Comparison of ENCODE assay signal across 1 cellular context in genomic region chr19:50663280-50663790, GRCh38.
TF ChIP-seq lines count a peak whose summit lies in the region.

No MANE protein-coding gene starts in this region.

TF ChIP-seq in K562, 482 proteins besides CTCF, POLR2A, EP300 and RAD21:
- TF ChIP-seq RBM25 (IDR thresholded peaks at IDR 0.05; ENCODE audit: low read depth, low read length, severe bottlenecking): peak; percentile 71
- no peak for TF ChIP-seq DDX20 (tag; IDR thresholded peaks at IDR 0.05; ENCODE audit: low read depth)
- no peak for TF ChIP-seq ZNF561 (CRISPR knock-in tag; conservative IDR thresholded peaks at IDR 0.05)
- no peak for TF ChIP-seq SMARCA5 (IDR thresholded peaks at IDR 0.05)
- TF ChIP-seq POLR3G (IDR thresholded peaks at IDR 0.05; ENCODE audit: extremely low read depth, insufficient read length, insufficient replicate concordance): no peak
- TF ChIP-seq KDM5B (IDR thresholded peaks at IDR 0.05; ENCODE audit: insufficient replicate concordance, low read depth, low read length): peak; percentile 33
- TF ChIP-seq BCOR (IDR thresholded peaks at IDR 0.05): 0 out of 2 replicates have a peak, but pooled peaks have one; percentile 24
